ENCODE assay signal across 13 cellular contexts in the genomic region with DNA sequence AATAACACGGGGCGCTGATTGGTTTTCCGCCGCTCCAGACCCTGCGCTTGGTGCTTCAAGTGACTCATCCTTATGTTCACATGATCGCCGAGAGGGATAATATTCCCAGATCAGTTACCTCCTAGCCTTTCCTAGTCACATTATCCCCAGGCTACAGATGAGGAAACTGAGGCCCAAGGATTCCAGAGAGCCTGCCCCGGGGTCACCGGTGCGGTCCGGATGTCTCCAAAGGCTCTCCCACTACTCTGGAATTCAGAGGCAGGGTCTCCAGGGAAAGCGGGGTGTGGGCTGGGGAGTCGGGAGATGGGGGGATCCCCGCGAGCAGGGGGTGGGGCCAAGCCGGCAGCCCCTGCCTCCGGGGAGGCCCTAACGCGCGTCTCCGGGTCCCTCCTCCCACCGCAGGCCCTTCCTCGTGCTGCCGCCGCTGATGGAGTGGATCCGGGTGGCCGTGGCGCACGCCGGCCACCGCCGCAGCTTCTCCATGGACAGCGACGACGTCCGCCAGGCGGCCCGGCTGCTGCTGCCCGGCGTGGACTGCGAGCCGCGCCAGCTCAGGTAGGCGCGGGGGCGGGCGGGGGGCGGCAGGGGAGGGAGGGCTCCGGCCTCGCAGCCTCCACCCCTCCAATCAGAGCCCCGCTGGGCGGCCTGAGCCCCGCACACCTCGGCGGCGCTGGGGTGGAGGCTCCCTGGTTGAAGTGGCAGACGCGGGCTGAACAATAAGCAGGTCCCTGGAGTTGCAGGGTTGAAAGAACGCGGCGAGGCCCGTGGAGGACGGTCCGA.
DNase-seq lines count a peak whose midpoint lies in the region; ATAC-seq and TF ChIP-seq lines count a peak whose summit lies in the region.
"Had no signal": no experiment of that assay in that cellular context is flagged by ENCODE, and none has a peak within 500 bp of the region (broad histone marks: within the 10 kb centered on the region; RNA-seq: fewer than 3 reads in every experiment).

No MANE protein-coding gene starts in this region.

- H3K27ac ChIP-seq in AG04450 (ENCODE audit: low read depth, low read length), result no peak overlapping the region
- no peak overlapping the region for H3K27ac ChIP-seq in heart right ventricle
- no peak overlapping the region for H3K27ac ChIP-seq in neural cell (ENCODE audit: low read length)
- H3K27ac ChIP-seq: colonic mucosa, KMS-11, parathyroid adenoma had no signal

- H4K20me1 ChIP-seq in neural cell (ENCODE audit: insufficient read depth), result no peaks in the 10 kb centered on the region

- peaks cover 0 to 8% of the 10 kb centered on the region in 2 donors for H3K4me1 Mint-ChIP-seq in stimulated activated naive B cell treated with anti-CD40 and anti-IgM and Interleukin-4, amounts not matched to agents 10 μg/mL and 1 μg/mL and 100 μg/mL, for 72 hours

- CTCF ChIA-PET in AG04450 (lab: Charles Lee), result interaction anchor here (0.7 to 1.0 kb wide), 2 partner anchors 179 to 449 kb away, joined by 3 to 5 read pairs; no protein-coding TSS in a partner anchor

- H3K27ac Mint-ChIP-seq in stimulated activated naive B cell treated with anti-CD40 and anti-IgM and Interleukin-4, amounts not matched to agents 10 μg/mL and 1 μg/mL and 100 μg/mL, for 72 hours, result no peak overlapping the region
- H3K27ac Mint-ChIP-seq: activated T-helper 2 cell treated with anti-CD3 and anti-CD28 coated beads, Interferon-gamma antibody, Interleukin-2, Interleukin-4, amounts not matched to agents 10 μg/mL and 5 μg/mL and 100 μg/mL, durations not matched to agents 14 hours and 24 hours and 36 hours had no signal

- no peaks in the 10 kb centered on the region for H3K27me3 Mint-ChIP-seq in stimulated activated naive B cell treated with anti-CD40 and anti-IgM and Interleukin-4, amounts not matched to agents 10 μg/mL and 1 μg/mL and 100 μg/mL, for 72 hours

- DNase-seq in AG04450 (ENCODE audit: low read depth, low spot score), result no peak
- DNase-seq in adipocyte (ENCODE audit: low read depth), result peak; percentile 27
- no peak for DNase-seq in heart right ventricle
- DNase-seq in NK-92 treated with Interleukin-12 subunit alpha and Interleukin-12 subunit beta, amount 100 ng/mL, for 24 hours (lab: John Stamatoyannopoulos, UW), result no peak
- no peak for DNase-seq in stimulated activated naive B cell treated with anti-CD40 and anti-IgM and Interleukin-4, amounts not matched to agents 10 μg/mL and 1 μg/mL and 100 μg/mL, for 72 hours
- DNase-seq in erythroblast (lab: John Stamatoyannopoulos, UW), result no peak
- DNase-seq: colonic mucosa had no signal

- no peaks in the 10 kb centered on the region for H3K36me3 Mint-ChIP-seq in stimulated activated naive B cell treated with anti-CD40 and anti-IgM and Interleukin-4, amounts not matched to agents 10 μg/mL and 1 μg/mL and 100 μg/mL, for 72 hours

- no peak for TF ChIP-seq RAD21 in neural cell (conservative IDR thresholded peaks at IDR 0.05)

- H3K4me1 ChIP-seq in adipocyte (ENCODE audit: control insufficient read depth, insufficient read depth, low read length), result no peaks in the 10 kb centered on the region
- H3K4me1 ChIP-seq in heart right ventricle, result peaks cover 0 to 8% (median 0%) of the 10 kb centered on the region in 9 donors
- H3K4me1 ChIP-seq: colonic mucosa had no signal

- peak overlapping the region; percentile 38 for H3K4me3 ChIP-seq in AG04450 (ENCODE audit: low read depth, low read length)
- no peak overlapping the region for H3K4me3 ChIP-seq in adipocyte (ENCODE audit: low read length)
- peak overlapping the region in 8 of 10 donors; percentile 10 to 35 (median 26) for H3K4me3 ChIP-seq in heart right ventricle
- peak overlapping the region; percentile 39 for H3K4me3 ChIP-seq in neural cell (ENCODE audit: low read length)
- H3K4me3 ChIP-seq: colonic mucosa had no signal

- H2AFZ ChIP-seq in neural cell (ENCODE audit: low read depth, low read length), result no peak overlapping the region
- H2AFZ ChIP-seq: parathyroid adenoma had no signal

- intact Hi-C loops in heart right ventricle (cut with DNase I), result no loop called here

- no peaks in the 10 kb centered on the region for H3F3A ChIP-seq in neural cell (ENCODE audit: insufficient read depth, low read length, poor library complexity, severe bottlenecking)

- no peak overlapping the region for H3K4me2 ChIP-seq in neural cell (ENCODE audit: low read length)
- H3K4me2 ChIP-seq: KMS-11 had no signal

- no peaks in the 10 kb centered on the region for H3K36me3 ChIP-seq in adipocyte (ENCODE audit: control insufficient read depth, insufficient read depth, low read length, severe bottlenecking)
- H3K36me3 ChIP-seq in heart right ventricle, result no peaks in the 10 kb centered on the region
- H3K36me3 ChIP-seq in neural cell (ENCODE audit: insufficient read depth, low read length), result no peaks in the 10 kb centered on the region
- H3K36me3 ChIP-seq: colonic mucosa had no signal

- H3K9me2 ChIP-seq in neural cell (ENCODE audit: insufficient read depth, low read length), result no peaks in the 10 kb centered on the region

- no peaks in the 10 kb centered on the region for H3K79me2 ChIP-seq in neural cell (replicated peaks; ENCODE audit: insufficient read depth, low read length)

- 16 to 18% methylated on average over 54 to 64 of the region's 64 CpGs for WGBS in heart right ventricle, 2 donors

- no peak for TF ChIP-seq CTCF in AG04450 (IDR thresholded peaks at IDR 0.05; ENCODE audit: low read depth, low read length)
- TF ChIP-seq CTCF in heart right ventricle (IDR thresholded peaks at IDR 0.05), result peak in 2 of 9 donors; percentile 13 to 22
- no peak for TF ChIP-seq CTCF in neural cell (IDR thresholded peaks at IDR 0.05; ENCODE audit: poor library complexity, severe bottlenecking)

- ATAC-seq in heart right ventricle, result peak in 4 of 8 donors; percentile 24 to 61 (median 34)
- no peak for ATAC-seq in stimulated activated naive B cell treated with anti-CD40 and anti-IgM and Interleukin-4, amounts not matched to agents 10 μg/mL and 1 μg/mL and 100 μg/mL, for 72 hours (replicated peaks)
- no peak for ATAC-seq in HG03175 (IDR thresholded peaks at IDR 0.05; ENCODE audit: unreplicated experiment)
- ATAC-seq: activated CD4-positive, CD25-positive, alpha-beta regulatory T cell treated with anti-CD3 and anti-CD28 coated beads, Interleukin-2, amount 50 U/mL, for 24 hours had no signal

- POLR2A ChIA-PET in AG04450 (lab: Yijun Ruan, JAX), result no interaction called here

- no peak for TF ChIP-seq EP300 in neural cell (conservative IDR thresholded peaks at IDR 0.05; ENCODE audit: poor library complexity, severe bottlenecking)

- H3K27me3 ChIP-seq in AG04450 (ENCODE audit: control insufficient read depth, insufficient read depth, low read length) (no peaks in the 10 kb centered on the region), adipocyte (replicated peaks; ENCODE audit: control insufficient read depth, insufficient read depth, low read length) (peaks cover 24% of the 10 kb centered on the region), heart right ventricle (peaks cover 0 to 57% (median 35%) of the 10 kb centered on the region in 7 donors), neural cell (ENCODE audit: insufficient read depth, low read depth, low read length) (peaks cover 20% of the 10 kb centered on the region)

- no peak for TF ChIP-seq POLR2A in erythroblast (IDR thresholded peaks at IDR 0.05; ENCODE audit: low read length)

- no peaks in the 10 kb centered on the region for H3K9me3 Mint-ChIP-seq in stimulated activated naive B cell treated with anti-CD40 and anti-IgM and Interleukin-4, amounts not matched to agents 10 μg/mL and 1 μg/mL and 100 μg/mL, for 72 hours
- H3K9me3 Mint-ChIP-seq: activated T-helper 2 cell treated with anti-CD3 and anti-CD28 coated beads, Interferon-gamma antibody, Interleukin-2, Interleukin-4, amounts not matched to agents 10 μg/mL and 5 μg/mL and 100 μg/mL, durations not matched to agents 14 hours and 24 hours and 36 hours had no signal

- H3K9me3 ChIP-seq in AG04450 (ENCODE audit: control insufficient read depth, insufficient read depth, low read length), result no peaks in the 10 kb centered on the region
- H3K9me3 ChIP-seq in adipocyte (ENCODE audit: control insufficient read depth, low read length), result no peaks in the 10 kb centered on the region
- H3K9me3 ChIP-seq in heart right ventricle, result no peaks in the 10 kb centered on the region
- H3K9me3 ChIP-seq in neural cell (ENCODE audit: low read length), result no peaks in the 10 kb centered on the region
- H3K9me3 ChIP-seq: colonic mucosa had no signal

- no peak overlapping the region for H3K9ac ChIP-seq in adipocyte (ENCODE audit: low read length)
- no peak overlapping the region for H3K9ac ChIP-seq in neural cell (ENCODE audit: low read length)
- H3K9ac ChIP-seq: KMS-11, parathyroid adenoma had no signal

- H3K4me3 Mint-ChIP-seq in stimulated activated naive B cell treated with anti-CD40 and anti-IgM and Interleukin-4, amounts not matched to agents 10 μg/mL and 1 μg/mL and 100 μg/mL, for 72 hours, result no peak overlapping the region

TF ChIP-seq in neural cell, 6 proteins besides CTCF, POLR2A, EP300 and RAD21 (continues in another document):
- TF ChIP-seq EZH2 (IDR thresholded peaks at IDR 0.05; ENCODE audit: borderline replicate concordance, insufficient read depth, low read length, poor library complexity, severe bottlenecking) (no peak), SMC3 (conservative IDR thresholded peaks at IDR 0.05; ENCODE audit: poor library complexity) (no peak), POLR2AphosphoS5 (IDR thresholded peaks at IDR 0.05) (no peak)
- TF ChIP-seq, protein P1, sequence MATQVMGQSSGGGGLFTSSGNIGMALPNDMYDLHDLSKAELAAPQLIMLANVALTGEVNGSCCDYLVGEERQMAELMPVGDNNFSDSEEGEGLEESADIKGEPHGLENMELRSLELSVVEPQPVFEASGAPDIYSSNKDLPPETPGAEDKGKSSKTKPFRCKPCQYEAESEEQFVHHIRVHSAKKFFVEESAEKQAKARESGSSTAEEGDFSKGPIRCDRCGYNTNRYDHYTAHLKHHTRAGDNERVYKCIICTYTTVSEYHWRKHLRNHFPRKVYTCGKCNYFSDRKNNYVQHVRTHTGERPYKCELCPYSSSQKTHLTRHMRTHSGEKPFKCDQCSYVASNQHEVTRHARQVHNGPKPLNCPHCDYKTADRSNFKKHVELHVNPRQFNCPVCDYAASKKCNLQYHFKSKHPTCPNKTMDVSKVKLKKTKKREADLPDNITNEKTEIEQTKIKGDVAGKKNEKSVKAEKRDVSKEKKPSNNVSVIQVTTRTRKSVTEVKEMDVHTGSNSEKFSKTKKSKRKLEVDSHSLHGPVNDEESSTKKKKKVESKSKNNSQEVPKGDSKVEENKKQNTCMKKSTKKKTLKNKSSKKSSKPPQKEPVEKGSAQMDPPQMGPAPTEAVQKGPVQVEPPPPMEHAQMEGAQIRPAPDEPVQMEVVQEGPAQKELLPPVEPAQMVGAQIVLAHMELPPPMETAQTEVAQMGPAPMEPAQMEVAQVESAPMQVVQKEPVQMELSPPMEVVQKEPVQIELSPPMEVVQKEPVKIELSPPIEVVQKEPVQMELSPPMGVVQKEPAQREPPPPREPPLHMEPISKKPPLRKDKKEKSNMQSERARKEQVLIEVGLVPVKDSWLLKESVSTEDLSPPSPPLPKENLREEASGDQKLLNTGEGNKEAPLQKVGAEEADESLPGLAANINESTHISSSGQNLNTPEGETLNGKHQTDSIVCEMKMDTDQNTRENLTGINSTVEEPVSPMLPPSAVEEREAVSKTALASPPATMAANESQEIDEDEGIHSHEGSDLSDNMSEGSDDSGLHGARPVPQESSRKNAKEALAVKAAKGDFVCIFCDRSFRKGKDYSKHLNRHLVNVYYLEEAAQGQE (IDR thresholded peaks at IDR 0.05; ENCODE audit: borderline replicate concordance), result no peak
